ENCODE assay signal across 9 cellular contexts in the genomic region with DNA sequence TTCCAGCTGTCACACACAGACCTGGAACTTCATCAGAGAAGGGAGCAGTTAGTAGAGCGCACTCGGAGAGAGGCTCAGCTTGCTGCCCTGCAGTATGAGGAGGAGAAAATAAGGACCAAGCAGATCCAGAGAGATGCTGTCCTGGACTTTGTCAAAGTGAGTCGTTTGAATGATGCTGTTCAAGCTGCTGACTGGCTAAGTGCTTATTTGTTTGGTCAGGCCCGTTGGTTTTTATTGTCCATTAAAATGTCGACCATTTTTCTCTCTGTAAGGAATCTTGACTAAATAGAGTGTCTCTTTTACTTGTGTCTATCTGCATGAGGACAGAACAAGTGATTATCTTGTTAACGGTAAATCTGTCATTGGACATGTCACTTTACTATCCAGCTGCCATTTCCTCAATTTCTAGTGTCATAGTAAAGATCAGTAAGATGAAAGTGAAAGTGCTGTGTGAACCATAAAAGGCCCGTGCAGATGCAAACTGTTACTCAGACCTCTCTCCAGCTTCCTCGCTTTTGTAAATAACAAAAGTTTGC. TPM values are rescaled to one million over a fixed set of nuclear protein-coding genes. Genes with fewer than 3 reads are reported as not detected.
DNase-seq lines count a peak whose midpoint lies in the region; ATAC-seq and TF ChIP-seq lines count a peak whose summit lies in the region.
"Had no signal": no experiment of that assay in that cellular context is flagged by ENCODE, and none has a peak within 500 bp of the region (broad histone marks: within the 10 kb centered on the region; RNA-seq: fewer than 3 reads in every experiment).

No MANE protein-coding gene starts in this region.

- H3K9me3 ChIP-seq in neutrophil, result no peaks in the 10 kb centered on the region
- H3K9me3 ChIP-seq: A549 had no signal

- H3K4me3 ChIP-seq in GM23338 (no peak overlapping the region), astrocyte of the spinal cord (ENCODE audit: low read depth, low read length) (no peak overlapping the region), neutrophil (ENCODE audit: low read depth in 1 of 2, low read length in 1 of 2) (no peak overlapping the region)
- H3K4me3 ChIP-seq: A549 had no signal

- H4K20me1 ChIP-seq in GM23338 (replicated peaks; ENCODE audit: insufficient read depth), result no peaks in the 10 kb centered on the region

- H3K4me1 ChIP-seq in GM23338 (ENCODE audit: insufficient read depth), result peaks cover 3% of the 10 kb centered on the region; the same call in 1 of the 2 replicates
- peaks cover 8 to 21% of the 10 kb centered on the region in 2 experiments for H3K4me1 ChIP-seq in neutrophil (ENCODE audit: control insufficient read depth in 1 of 2, insufficient read depth in 1 of 2, low read depth in 1 of 2, low read length in 1 of 2)
- H3K4me1 ChIP-seq: A549 had no signal

- in situ Hi-C loops in astrocyte of the spinal cord (cut with HindIII; ENCODE audit: low sequenced_read_pairs), result no loop called here

- H3K9me3 Mint-ChIP-seq in GM23338, result no peaks in the 10 kb centered on the region

- no peak for TF ChIP-seq CTCF in GM23338 (conservative IDR thresholded peaks at IDR 0.05; ENCODE audit: low read depth in 2 of 2)
- TF ChIP-seq CTCF in astrocyte of the spinal cord (IDR thresholded peaks at IDR 0.05; ENCODE audit: low read depth, low read length), result no peak
- TF ChIP-seq CTCF in neutrophil (IDR thresholded peaks at IDR 0.05), result no peak

- peaks cover 41% of the 10 kb centered on the region for H3K4me1 Mint-ChIP-seq in GM23338

- H3K36me3 Mint-ChIP-seq in GM23338 (ENCODE audit: low read depth), result peaks cover 60% of the 10 kb centered on the region

- no peak for ATAC-seq in GM23338
- ATAC-seq: A549 had no signal

- H3K27ac ChIP-seq in GM23338 (ENCODE audit: low read depth), result peak overlapping the region; percentile 53; the same call in 1 of the 2 replicates
- H3K27ac ChIP-seq in neutrophil, result peak overlapping the region; percentile 73
- H3K27ac ChIP-seq: A549 had no signal

- peaks cover 4% of the 10 kb centered on the region for H3K27me3 Mint-ChIP-seq in GM23338 (ENCODE audit: insufficient read depth, low read depth, poor library complexity)

- H3K9me2 ChIP-seq in GM23338 (ENCODE audit: insufficient read depth), result no peaks in the 10 kb centered on the region

- no peak overlapping the region for H2AFZ ChIP-seq in GM23338

- H3K4me2 ChIP-seq in GM23338, result no peak overlapping the region
- H3K4me2 ChIP-seq: A549 had no signal

- H3K36me3 ChIP-seq in GM23338 (ENCODE audit: insufficient read depth), result 0 out of 2 replicates have a peak, but pooled peaks cover 8% of the 10 kb centered on the region
- H3K36me3 ChIP-seq in neutrophil, result peaks cover 59% of the 10 kb centered on the region

- no peaks in the 10 kb centered on the region for H3K27me3 ChIP-seq in GM23338 (ENCODE audit: insufficient read depth)
- H3K27me3 ChIP-seq in neutrophil, result no peaks in the 10 kb centered on the region

- H3K4me3 Mint-ChIP-seq in GM23338, result no peak overlapping the region

- no peak overlapping the region for H3K27ac Mint-ChIP-seq in GM23338

- H3F3A ChIP-seq in GM23338 (replicated peaks; ENCODE audit: low read depth), result no peaks in the 10 kb centered on the region; the same call in 1 of the 2 replicates

- no peaks in the 10 kb centered on the region for H3K79me2 ChIP-seq in GM23338 (replicated peaks; ENCODE audit: insufficient read depth)

- DNase-seq in NCI-H2029 treated with DMSO at 0.1 percent for 48 hours (lab: John Stamatoyannopoulos, UW) (peak; percentile 31), NCI-H2029 (lab: John Stamatoyannopoulos, UW) (no peak), GM23338 (ENCODE audit: low spot score) (no peak), NCI-H187 treated with DMSO at 0.1 percent for 48 hours (lab: John Stamatoyannopoulos, UW) (peak; percentile 80), astrocyte of the spinal cord (ENCODE audit: low read depth, low spot score) (peak; percentile 12), T-helper 9 cell (no peak), DMS153 (lab: John Stamatoyannopoulos, UW) (no peak)

TF ChIP-seq in GM23338, 12 proteins besides CTCF, POLR2A, EP300 and RAD21:
- no peak for TF ChIP-seq ZNF331 (CRISPR knock-in tag; IDR thresholded peaks at IDR 0.05; ENCODE audit: low read depth)
- no peak for TF ChIP-seq EZH2phosphoT487 (IDR thresholded peaks at IDR 0.05; ENCODE audit: unreplicated experiment)
- TF ChIP-seq NANOG (IDR thresholded peaks at IDR 0.05; ENCODE audit: borderline replicate concordance), result no peak
- TF ChIP-seq ZNF462 (CRISPR knock-in tag; IDR thresholded peaks at IDR 0.05), result no peak
- TF ChIP-seq ETS1 (IDR thresholded peaks at IDR 0.05), result no peak
- TF ChIP-seq POLR2AphosphoS5 (IDR thresholded peaks at IDR 0.05; ENCODE audit: low read depth), result no peak
- no peak for TF ChIP-seq STAT1 (IDR thresholded peaks at IDR 0.05; ENCODE audit: unreplicated experiment)

RNA-seq across cellular contexts. Expression of gene LRCH3, which starts 56.9 kb away (rescaled TPM):
- 60.0 and 66.8 TPM in 2 replicates for total RNA-seq in GM23338 (2014; rRNA removed; shearing (Covaris generic))
- 17.1 and 22.9 TPM in 2 replicates for polyA plus RNA-seq in GM23338 (2016; fragmentation: Nextera tagmentation; extraction: Ambion mirVana)

Comparison
In these comparisons a context has a peak if more than half of its experiments do, and no peak if none do; other contexts are left out.
1. DNase-seq: peak in NCI-H2029 treated with DMSO at 0.1 percent for 48 hours (single experiment), NCI-H187 treated with DMSO at 0.1 percent for 48 hours (single experiment) and astrocyte of the spinal cord (single experiment); none in NCI-H2029 (single experiment), GM23338 (single experiment), T-helper 9 cell (single experiment) and DMS153 (single experiment).